In the genomic region with DNA sequence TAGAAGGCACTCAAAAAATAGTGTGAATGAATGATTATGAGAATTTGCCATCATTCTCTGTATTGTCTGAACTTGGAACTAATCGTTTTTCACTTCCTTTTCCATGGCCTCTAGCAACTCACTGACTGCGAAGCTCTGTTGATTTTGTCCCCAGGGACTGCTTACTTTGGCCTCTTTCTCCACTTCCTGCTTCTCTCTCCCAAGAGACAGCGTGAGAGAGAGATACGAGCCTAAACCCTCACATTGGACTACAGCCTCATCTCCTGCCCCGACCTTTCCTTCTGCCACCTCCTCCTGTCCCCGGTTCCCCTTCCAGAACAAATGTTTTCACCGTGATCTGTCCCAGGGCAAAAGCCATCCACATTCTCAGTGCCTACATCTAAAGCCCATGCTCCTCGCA, we compare ENCODE assay signal across 8 cellular contexts.
A peak's percentile ranks its signal among the peaks of the same experiment; 100 is the strongest.
DNase-seq lines count a peak whose midpoint lies in the region; ATAC-seq and TF ChIP-seq lines count a peak whose summit lies in the region.

No MANE protein-coding gene starts in this region.

- DNase-seq in RPMI8226 (peak; percentile 22), anterior cingulate cortex (lab: John Stamatoyannopoulos, UW) (no peak), stomach (no peak), NCI-H1694 treated with DMSO at 0.1 percent for 48 hours (lab: John Stamatoyannopoulos, UW) (no peak)
- DNase-seq in effector memory CD8-positive, alpha-beta T cell, result no peak

- ATAC-seq in GM18520 (IDR thresholded peaks at IDR 0.05; ENCODE audit: unreplicated experiment) (peak; percentile 79), HG02623 (IDR thresholded peaks at IDR 0.05; ENCODE audit: unreplicated experiment) (peak; percentile 87)
- no peak for ATAC-seq in effector memory CD8-positive, alpha-beta T cell (replicated peaks)

- peak overlapping the region; percentile 9 to 26 (median 26) for H3K27ac Mint-ChIP-seq in nephron
- H3K27ac Mint-ChIP-seq in effector memory CD8-positive, alpha-beta T cell, result no peak overlapping the region

- H3K4me1 Mint-ChIP-seq in nephron, result peaks cover 22% of the 10 kb centered on the region
- H3K4me1 Mint-ChIP-seq in effector memory CD8-positive, alpha-beta T cell (ENCODE audit: low read depth in 2 of 2), result no peaks in the 10 kb centered on the region

- H3K27me3 ChIP-seq in stomach, result no peaks in the 10 kb centered on the region

- H3K4me1 ChIP-seq in stomach, result peaks cover 0 to 12% (median 0%) of the 10 kb centered on the region in 4 donors

- H3K27me3 Mint-ChIP-seq in nephron (ENCODE audit: low read depth), result peaks cover 14% of the 10 kb centered on the region
- peaks cover 21 to 33% of the 10 kb centered on the region in 2 donors for H3K27me3 Mint-ChIP-seq in effector memory CD8-positive, alpha-beta T cell

- intact Hi-C loops in stomach (cut with DNase I; ENCODE audit: low total_unique reads), result no loop called here

- no peaks in the 10 kb centered on the region for H3K9me3 Mint-ChIP-seq in nephron
- no peaks in the 10 kb centered on the region for H3K9me3 Mint-ChIP-seq in effector memory CD8-positive, alpha-beta T cell

- TF ChIP-seq POLR2A in stomach (IDR thresholded peaks at IDR 0.05), result no peak

- peak overlapping the region in 1 of 3 experiments; percentile 1 for H3K4me3 Mint-ChIP-seq in nephron
- no peak overlapping the region for H3K4me3 Mint-ChIP-seq in effector memory CD8-positive, alpha-beta T cell

- no peaks in the 10 kb centered on the region for H3K9me3 ChIP-seq in stomach

- WGBS in stomach, 5 donors, result 31 to 43% (median 34%) methylated on average over 8 of the region's 8 CpGs

- no peak for TF ChIP-seq EP300 in stomach (IDR thresholded peaks at IDR 0.05)

- no peak overlapping the region for H3K4me3 ChIP-seq in stomach

- H3K36me3 Mint-ChIP-seq in nephron (ENCODE audit: low read depth), result no peaks in the 10 kb centered on the region
- no peaks in the 10 kb centered on the region for H3K36me3 Mint-ChIP-seq in effector memory CD8-positive, alpha-beta T cell (ENCODE audit: insufficient read depth)

- no peaks in the 10 kb centered on the region for H3K36me3 ChIP-seq in stomach

- peak overlapping the region in 1 of 5 donors; percentile 10 for H3K27ac ChIP-seq in stomach

- TF ChIP-seq CTCF in nephron (IDR thresholded peaks at IDR 0.05; ENCODE audit: unreplicated experiment in 3 of 3) (no peak), stomach (IDR thresholded peaks at IDR 0.05) (no peak)

Comparison
In these comparisons a context has a peak if more than half of its experiments do, and no peak if none do; other contexts are left out.
1. H3K27ac Mint-ChIP-seq: peak in nephron (3 of 3); none in effector memory CD8-positive, alpha-beta T cell (0 of 2).